In the genomic region with DNA sequence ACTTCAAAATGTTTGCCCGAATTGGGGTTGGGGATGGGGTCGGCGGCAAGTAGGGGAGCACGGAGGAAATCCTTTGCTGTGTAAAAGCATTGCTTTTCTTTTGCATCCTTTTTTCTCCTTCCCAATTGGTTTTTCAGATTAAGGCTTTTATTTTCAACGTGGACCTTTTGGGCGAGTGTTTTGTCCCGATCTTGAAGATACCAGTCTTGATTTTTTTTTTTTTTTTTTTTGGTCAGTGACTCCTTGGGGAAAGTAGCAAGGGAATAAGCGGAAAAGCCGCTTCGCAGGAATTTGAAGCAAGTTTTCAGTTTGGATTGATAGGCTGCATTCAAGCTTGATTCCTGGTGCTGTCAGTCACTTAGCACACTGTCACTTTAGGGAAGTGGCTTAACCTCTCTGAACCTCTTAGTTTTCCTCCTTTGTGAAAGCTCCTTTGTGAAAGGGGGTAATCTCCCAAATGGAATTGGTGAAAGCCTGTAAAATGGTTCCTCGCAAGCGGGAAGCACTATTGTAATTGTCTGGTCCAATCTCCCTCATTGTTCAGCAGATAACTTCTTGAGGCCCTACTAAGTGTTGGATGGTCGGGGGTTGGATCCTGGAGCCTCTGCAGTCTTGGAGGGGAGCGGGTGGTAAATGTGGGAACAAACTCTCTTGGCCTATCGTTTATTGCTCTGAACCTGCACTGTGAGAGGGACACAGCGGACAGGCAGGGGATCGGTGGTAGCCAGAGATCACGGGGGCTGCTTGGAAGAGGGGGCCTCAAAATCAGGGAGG, we compare ENCODE assay signal across 1 cellular context.
TF ChIP-seq lines count a peak whose summit lies in the region.

No MANE protein-coding gene starts in this region.

TF ChIP-seq in SK-N-SH, 30 proteins besides CTCF, POLR2A, EP300 and RAD21 (continued from another document):
- TF ChIP-seq, protein P1, sequence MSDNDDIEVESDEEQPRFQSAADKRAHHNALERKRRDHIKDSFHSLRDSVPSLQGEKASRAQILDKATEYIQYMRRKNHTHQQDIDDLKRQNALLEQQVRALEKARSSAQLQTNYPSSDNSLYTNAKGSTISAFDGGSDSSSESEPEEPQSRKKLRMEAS (IDR thresholded peaks at IDR 0.05; ENCODE audit: low read depth), result no peak
- TF ChIP-seq POLR2AphosphoS5 (IDR thresholded peaks at IDR 0.05; ENCODE audit: low read depth, low read length) (no peak), RFX5 (IDR thresholded peaks at IDR 0.05; ENCODE audit: low read length) (no peak), FOXJ3 (CRISPR knock-in tag; IDR thresholded peaks at IDR 0.05) (no peak), FOXM1 (IDR thresholded peaks at IDR 0.05; ENCODE audit: low read depth) (no peak)
- TF ChIP-seq, protein P2, sequence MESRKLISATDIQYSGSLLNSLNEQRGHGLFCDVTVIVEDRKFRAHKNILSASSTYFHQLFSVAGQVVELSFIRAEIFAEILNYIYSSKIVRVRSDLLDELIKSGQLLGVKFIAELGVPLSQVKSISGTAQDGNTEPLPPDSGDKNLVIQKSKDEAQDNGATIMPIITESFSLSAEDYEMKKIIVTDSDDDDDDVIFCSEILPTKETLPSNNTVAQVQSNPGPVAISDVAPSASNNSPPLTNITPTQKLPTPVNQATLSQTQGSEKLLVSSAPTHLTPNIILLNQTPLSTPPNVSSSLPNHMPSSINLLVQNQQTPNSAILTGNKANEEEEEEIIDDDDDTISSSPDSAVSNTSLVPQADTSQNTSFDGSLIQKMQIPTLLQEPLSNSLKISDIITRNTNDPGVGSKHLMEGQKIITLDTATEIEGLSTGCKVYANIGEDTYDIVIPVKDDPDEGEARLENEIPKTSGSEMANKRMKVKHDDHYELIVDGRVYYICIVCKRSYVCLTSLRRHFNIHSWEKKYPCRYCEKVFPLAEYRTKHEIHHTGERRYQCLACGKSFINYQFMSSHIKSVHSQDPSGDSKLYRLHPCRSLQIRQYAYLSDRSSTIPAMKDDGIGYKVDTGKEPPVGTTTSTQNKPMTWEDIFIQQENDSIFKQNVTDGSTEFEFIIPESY (IDR thresholded peaks at IDR 0.05; ENCODE audit: borderline replicate concordance, low read depth), result no peak
- TF ChIP-seq, protein P3, sequence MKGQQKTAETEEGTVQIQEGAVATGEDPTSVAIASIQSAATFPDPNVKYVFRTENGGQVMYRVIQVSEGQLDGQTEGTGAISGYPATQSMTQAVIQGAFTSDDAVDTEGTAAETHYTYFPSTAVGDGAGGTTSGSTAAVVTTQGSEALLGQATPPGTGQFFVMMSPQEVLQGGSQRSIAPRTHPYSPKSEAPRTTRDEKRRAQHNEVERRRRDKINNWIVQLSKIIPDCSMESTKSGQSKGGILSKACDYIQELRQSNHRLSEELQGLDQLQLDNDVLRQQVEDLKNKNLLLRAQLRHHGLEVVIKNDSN (IDR thresholded peaks at IDR 0.05; ENCODE audit: borderline replicate concordance, low read depth), result no peak
- TF ChIP-seq, protein P4, sequence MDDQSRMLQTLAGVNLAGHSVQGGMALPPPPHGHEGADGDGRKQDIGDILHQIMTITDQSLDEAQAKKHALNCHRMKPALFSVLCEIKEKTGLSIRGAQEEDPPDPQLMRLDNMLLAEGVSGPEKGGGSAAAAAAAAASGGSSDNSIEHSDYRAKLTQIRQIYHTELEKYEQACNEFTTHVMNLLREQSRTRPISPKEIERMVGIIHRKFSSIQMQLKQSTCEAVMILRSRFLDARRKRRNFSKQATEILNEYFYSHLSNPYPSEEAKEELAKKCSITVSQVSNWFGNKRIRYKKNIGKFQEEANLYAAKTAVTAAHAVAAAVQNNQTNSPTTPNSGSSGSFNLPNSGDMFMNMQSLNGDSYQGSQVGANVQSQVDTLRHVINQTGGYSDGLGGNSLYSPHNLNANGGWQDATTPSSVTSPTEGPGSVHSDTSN (IDR thresholded peaks at IDR 0.05), result no peak
